ENCODE assay signal across 21 cellular contexts in genomic region chr13:73893833-73894232, GRCh38.
DNase-seq lines count a peak whose midpoint lies in the region; ATAC-seq and TF ChIP-seq lines count a peak whose summit lies in the region.
"Had no signal": no experiment of that assay in that cellular context is flagged by ENCODE, and none has a peak within 500 bp of the region (broad histone marks: within the 10 kb centered on the region; RNA-seq: fewer than 3 reads in every experiment).

No MANE protein-coding gene starts in this region.

- no peak overlapping the region for H3K4me2 ChIP-seq in mesendoderm (ENCODE audit: low read length)
- H3K4me2 ChIP-seq: BLaER1 had no signal

- H2BK5ac ChIP-seq in mesendoderm (ENCODE audit: low read length), result no peak overlapping the region

- no peaks in the 10 kb centered on the region for H3K27me3 Mint-ChIP-seq in CD8-positive, alpha-beta T cell (ENCODE audit: low read depth)
- H3K27me3 Mint-ChIP-seq: B cell; CD4-positive, CD25-positive, alpha-beta regulatory T cell; CD8-positive, alpha-beta memory T cell had no signal

- no CpG with 5 or more reads among the region's 5 CpGs for WGBS in mesendoderm (ENCODE audit: extremely low coverage, insufficient coverage, low lambda C conversion rate)

- peak overlapping the region; percentile 30 for H3K27ac Mint-ChIP-seq in CD8-positive, alpha-beta T cell
- H3K27ac Mint-ChIP-seq: B cell; CD8-positive, alpha-beta memory T cell had no signal

- no peak overlapping the region for H3K4ac ChIP-seq in mesendoderm (ENCODE audit: low read depth, low read length)

- no peak overlapping the region for H3K9ac ChIP-seq in mesendoderm (ENCODE audit: low read length)
- H3K9ac ChIP-seq: BLaER1, GM23248 had no signal

- no peak overlapping the region for H3K27ac ChIP-seq in CD8-positive, alpha-beta T cell (ENCODE audit: low read depth, low read length)
- H3K27ac ChIP-seq in mesendoderm (ENCODE audit: low read depth, low read length), result no peak overlapping the region
- H3K27ac ChIP-seq: 22Rv1, BLaER1, C4-2B, GM23248 had no signal

- H3K27me3 ChIP-seq in CD8-positive, alpha-beta T cell (ENCODE audit: insufficient read depth, low read length), result no peaks in the 10 kb centered on the region
- no peaks in the 10 kb centered on the region for H3K27me3 ChIP-seq in mesendoderm (ENCODE audit: insufficient read depth, low read length, poor library complexity)
- H3K27me3 ChIP-seq: BLaER1 had no signal

- POLR2A ChIA-PET in CD8-positive, alpha-beta T cell (lab: Charles Lee), result no interaction called here

- H3K79me1 ChIP-seq in mesendoderm (ENCODE audit: low read length), result no peaks in the 10 kb centered on the region

- no peak for TF ChIP-seq CTCF in CD8-positive, alpha-beta T cell (IDR thresholded peaks at IDR 0.05)

- no peak overlapping the region for H4K8ac ChIP-seq in mesendoderm (ENCODE audit: low read depth, low read length)

- no peak overlapping the region for H2BK120ac ChIP-seq in mesendoderm (ENCODE audit: low read depth, low read length)

- H3K36me3 Mint-ChIP-seq in CD8-positive, alpha-beta T cell, result peaks cover 21% of the 10 kb centered on the region

- no peak overlapping the region for H3K18ac ChIP-seq in mesendoderm (ENCODE audit: low read length)

- no peak overlapping the region for H2AK5ac ChIP-seq in mesendoderm (ENCODE audit: low read length)

- CTCF ChIA-PET in CD8-positive, alpha-beta T cell (lab: Charles Lee), result no interaction called here

- ATAC-seq in Right ventricle myocardium superior (ENCODE audit: poor library complexity) (peak; percentile 59), Right ventricle myocardium inferior (no peak), HG03159 (IDR thresholded peaks at IDR 0.05; ENCODE audit: unreplicated experiment) (no peak)
- ATAC-seq in CD8-positive, alpha-beta T cell, result no peak
- ATAC-seq: GM12878 had no signal

- no peak overlapping the region for H3K4me3 ChIP-seq in CD8-positive, alpha-beta T cell (ENCODE audit: low read depth, low read length)
- no peak overlapping the region for H3K4me3 ChIP-seq in mesendoderm (ENCODE audit: low read length)
- H3K4me3 ChIP-seq: BLaER1, GM12878, GM23248 had no signal

- H3K56ac ChIP-seq in mesendoderm (ENCODE audit: low read length), result no peak overlapping the region

- H3K9me3 ChIP-seq in CD8-positive, alpha-beta T cell (ENCODE audit: low read length), result no peaks in the 10 kb centered on the region
- H3K9me3 ChIP-seq: BLaER1 had no signal

- H3K79me2 ChIP-seq in mesendoderm (ENCODE audit: control insufficient read depth, insufficient read depth, low read length), result no peaks in the 10 kb centered on the region

- no peaks in the 10 kb centered on the region for H3K36me3 ChIP-seq in CD8-positive, alpha-beta T cell (ENCODE audit: insufficient read depth, low read length)
- H3K36me3 ChIP-seq in mesendoderm (ENCODE audit: control insufficient read depth, insufficient read depth, low read length), result no peaks in the 10 kb centered on the region

- no peaks in the 10 kb centered on the region for H3K4me1 ChIP-seq in CD8-positive, alpha-beta T cell (ENCODE audit: insufficient read depth, low read length)
- no peaks in the 10 kb centered on the region for H3K4me1 ChIP-seq in mesendoderm (ENCODE audit: control insufficient read depth, low read depth, low read length)

- H3K9me3 Mint-ChIP-seq in CD8-positive, alpha-beta T cell, result no peaks in the 10 kb centered on the region
- H3K9me3 Mint-ChIP-seq: CD8-positive, alpha-beta memory T cell had no signal

- no peak overlapping the region for H3K23ac ChIP-seq in mesendoderm (ENCODE audit: low read length)

- no peak overlapping the region for H3K4me3 Mint-ChIP-seq in CD8-positive, alpha-beta T cell
- H3K4me3 Mint-ChIP-seq: B cell; CD8-positive, alpha-beta memory T cell had no signal

- peak; percentile 2 for DNase-seq in NCI-H1105 treated with DMSO at 0.1 percent for 48 hours (lab: John Stamatoyannopoulos, UW)
- no peak for DNase-seq in NCI-H1105 (lab: John Stamatoyannopoulos, UW)
- no peak for DNase-seq in Right ventricle myocardium superior
- DNase-seq in Right ventricle myocardium inferior (ENCODE audit: missing footprints), result no peak
- DNase-seq in CD8-positive, alpha-beta T cell, result no peak
- DNase-seq in mesendoderm, result peak; percentile 29
- DNase-seq: CD4-positive, CD25-positive, alpha-beta regulatory T cell; CD8-positive, alpha-beta memory T cell; DMS 273 treated with DMSO at 0.1 percent for 48 hours; DMS79; EL; GDM1; GM23248; H7; HCEC 1CT had no signal

- intact Hi-C loops in Right ventricle myocardium superior (cut with DNase I) (no loop called here), Right ventricle myocardium inferior (cut with DNase I) (no loop called here)
- intact Hi-C loops in CD8-positive, alpha-beta T cell (cut with DNase I, micrococcal nuclease), result loop anchor here in 1 of 2 experiments (2.0 kb wide), 1 partner anchor 15 kb away; no protein-coding TSS in a partner anchor

- H4K5ac ChIP-seq in mesendoderm (ENCODE audit: low read length), result no peak overlapping the region

- H3K4me1 Mint-ChIP-seq in CD8-positive, alpha-beta T cell (ENCODE audit: low read depth), result peaks cover 47% of the 10 kb centered on the region

- no peak overlapping the region for H2BK15ac ChIP-seq in mesendoderm (replicated peaks; ENCODE audit: low read depth)

Comparison
In these comparisons a context has a peak if more than half of its experiments do, and no peak if none do; other contexts are left out.
1. DNase-seq: peak in NCI-H1105 treated with DMSO at 0.1 percent for 48 hours (single experiment) and mesendoderm (single experiment); none in NCI-H1105 (single experiment), Right ventricle myocardium superior (single experiment), Right ventricle myocardium inferior (single experiment) and CD8-positive, alpha-beta T cell (0 of 7).